ENCODE assay signal across 17 cellular contexts in genomic region chr7:46432666-46433065, GRCh38.
DNase-seq lines count a peak whose midpoint lies in the region; ATAC-seq, FAIRE-seq and TF ChIP-seq lines count a peak whose summit lies in the region.
"Had no signal": no experiment of that assay in that cellular context is flagged by ENCODE, and none has a peak within 500 bp of the region (broad histone marks: within the 10 kb centered on the region; RNA-seq: fewer than 3 reads in every experiment).

No MANE protein-coding gene starts in this region.

- no peaks in the 10 kb centered on the region for H4K20me1 ChIP-seq in IMR-90 (ENCODE audit: insufficient read depth, low read length)

- H3K4me2 ChIP-seq in IMR-90 (ENCODE audit: low read depth, low read length) (no peak overlapping the region), mesenchymal stem cell (ENCODE audit: low read length, poor library complexity, severe bottlenecking) (no peak overlapping the region)

- WGBS in IMR-90 (ENCODE audit: extremely low coverage in 2 of 2, insufficient read length in 1 of 2), 2 experiments, result no CpG with 5 or more reads among the region's 3 CpGs
- WGBS in mesenchymal stem cell, result 11% methylated on average over 3 of the region's 3 CpGs

- no peak overlapping the region for H3K14ac ChIP-seq in IMR-90 (replicated peaks; ENCODE audit: low read depth, low read length)
- no peak overlapping the region for H3K14ac ChIP-seq in mesenchymal stem cell (ENCODE audit: low read length in 2 of 2)

- H2BK5ac ChIP-seq in IMR-90 (ENCODE audit: low read depth, low read length, poor library complexity, severe bottlenecking), result no peak overlapping the region
- no peak overlapping the region for H2BK5ac ChIP-seq in mesenchymal stem cell (ENCODE audit: low read depth, low read length, poor library complexity, severe bottlenecking)

- H3K79me1 ChIP-seq in IMR-90 (ENCODE audit: low read depth in 1 of 2, low read length in 2 of 2) (no peaks in the 10 kb centered on the region), mesenchymal stem cell (replicated peaks; ENCODE audit: low read length, poor library complexity, severe bottlenecking) (no peaks in the 10 kb centered on the region)

- POLR2A ChIA-PET in BJ (lab: Charles Lee) (no interaction called here), IMR-90 (lab: Charles Lee; ENCODE audit: unreplicated experiment) (no interaction called here)

- ATAC-seq in IMR-90 (ENCODE audit: low read depth), result peak; percentile 24
- ATAC-seq in left cardiac atrium, result no peak
- ATAC-seq: activated CD8-positive, alpha-beta T cell treated with anti-CD3 and anti-CD28 coated beads, Interleukin-2, amount 10 ng/mL, durations not matched to agents 7 days and 5 days; activated naive CD8-positive, alpha-beta T cell treated with anti-CD3 and anti-CD28 coated beads, Interleukin-2, amount 50 U/mL, for 24 hours; K562 had no signal

- CTCF ChIA-PET in BJ (lab: Yijun Ruan, JAX), result no interaction called here
- CTCF ChIA-PET in IMR-90 (lab: Yijun Ruan, JAX), result no interaction called here

- H3K27ac ChIP-seq in IMR-90 (ENCODE audit: insufficient read depth, low read length), result no peak overlapping the region
- H3K27ac ChIP-seq in mesenchymal stem cell (ENCODE audit: low read length, poor library complexity, severe bottlenecking), result no peak overlapping the region
- H3K27ac ChIP-seq: uterus, WERI-Rb-1 had no signal

- H3K56ac ChIP-seq in IMR-90 (ENCODE audit: extremely low read depth, insufficient read depth, low read length), result no peak overlapping the region

- H2BK120ac ChIP-seq in IMR-90 (ENCODE audit: low read depth, low read length) (no peak overlapping the region), mesenchymal stem cell (ENCODE audit: low read depth, low read length) (no peak overlapping the region)

- H3K9me1 ChIP-seq in IMR-90 (ENCODE audit: insufficient read depth, low read length), result peaks cover 2% of the 10 kb centered on the region; the same call in 1 of the 2 replicates

- H3K9me3 ChIP-seq in IMR-90 (ENCODE audit: control insufficient read depth, insufficient read depth, low read length), result no peaks in the 10 kb centered on the region
- H3K9me3 ChIP-seq in mesenchymal stem cell (ENCODE audit: control insufficient read depth, low read length), result peaks cover 13% of the 10 kb centered on the region
- H3K9me3 ChIP-seq: BE2C, uterus had no signal

- intact Hi-C loops in IMR-90 (cut with micrococcal nuclease) (no loop called here), left cardiac atrium (cut with DNase I) (no loop called here)

- H2BK15ac ChIP-seq in IMR-90 (ENCODE audit: low read depth, low read length) (no peak overlapping the region), mesenchymal stem cell (ENCODE audit: low read depth, poor library complexity, severe bottlenecking) (no peak overlapping the region)

- no peak overlapping the region for H2BK20ac ChIP-seq in IMR-90 (ENCODE audit: low read depth, low read length)

- in situ Hi-C loops in IMR-90 (cut with MboI; ENCODE audit: low sequenced_read_pairs), result no loop called here

- H2AK9ac ChIP-seq in IMR-90 (replicated peaks; ENCODE audit: low read depth, low read length, poor library complexity), result peak overlapping the region; percentile 43

- H2AFZ ChIP-seq in IMR-90 (replicated peaks; ENCODE audit: low read length, poor library complexity) (peak overlapping the region; percentile 41), mesenchymal stem cell (ENCODE audit: low read depth, low read length) (no peak overlapping the region)

- TF ChIP-seq RAD21 in IMR-90 (IDR thresholded peaks at IDR 0.05; ENCODE audit: low read length), result no peak

- H3K36me3 ChIP-seq in BJ (ENCODE audit: control insufficient read depth, insufficient read depth, low read length) (no peaks in the 10 kb centered on the region), IMR-90 (ENCODE audit: control insufficient read depth, insufficient read depth, low read length) (no peaks in the 10 kb centered on the region), bronchial epithelial cell (ENCODE audit: control insufficient read depth, insufficient read depth, low read length) (no peaks in the 10 kb centered on the region), mesenchymal stem cell (ENCODE audit: control insufficient read depth in 1 of 2, insufficient read depth in 2 of 2, low read depth in 1 of 2, low read length in 2 of 2) (no peaks in the 10 kb centered on the region)
- H3K36me3 ChIP-seq: BE2C, uterus, WERI-Rb-1 had no signal

- dilution Hi-C loops in IMR-90 (cut with HindIII; ENCODE audit: low sequenced_read_pairs, unreplicated experiment), result no loop called here

- H4K8ac ChIP-seq in IMR-90 (ENCODE audit: low read depth in 2 of 2, low read length in 2 of 2) (no peak overlapping the region; a peak in 1 of 4 replicates), mesenchymal stem cell (ENCODE audit: low read length) (peak overlapping the region; percentile 55)

- no peak overlapping the region for H3K4me3 ChIP-seq in BJ (ENCODE audit: low read depth, low read length)
- no peak overlapping the region for H3K4me3 ChIP-seq in IMR-90 (ENCODE audit: insufficient read depth, low read depth, low read length)
- H3K4me3 ChIP-seq in bronchial epithelial cell (ENCODE audit: low read depth, low read length), result no peak overlapping the region
- H3K4me3 ChIP-seq in mesenchymal stem cell (ENCODE audit: insufficient read depth in 1 of 2, low read depth in 1 of 2, low read length in 2 of 2), result no peak overlapping the region
- H3K4me3 ChIP-seq: K562, uterus had no signal

- peak overlapping the region; percentile 12; the same call in 1 of the 2 replicates for H4K5ac ChIP-seq in IMR-90 (ENCODE audit: low read depth, low read length)

- no peak for TF ChIP-seq POLR2A in IMR-90 (IDR thresholded peaks at IDR 0.05; ENCODE audit: low read depth, low read length)

- H4K91ac ChIP-seq in IMR-90 (ENCODE audit: insufficient read depth, low read depth, low read length) (no peak overlapping the region), mesenchymal stem cell (ENCODE audit: low read length) (no peak overlapping the region)

- H3K27me3 ChIP-seq in BJ (ENCODE audit: control insufficient read depth, insufficient read depth, low read length), result no peaks in the 10 kb centered on the region
- no peaks in the 10 kb centered on the region for H3K27me3 ChIP-seq in IMR-90 (ENCODE audit: control insufficient read depth, insufficient read depth, low read length)
- no peaks in the 10 kb centered on the region for H3K27me3 ChIP-seq in bronchial epithelial cell (ENCODE audit: control insufficient read depth, insufficient read depth, low read length)
- no peaks in the 10 kb centered on the region for H3K27me3 ChIP-seq in mesenchymal stem cell (ENCODE audit: control insufficient read depth in 1 of 2, insufficient read depth in 1 of 2, low read length in 2 of 2)
- H3K27me3 ChIP-seq: BE2C, uterus had no signal

- peak overlapping the region in 1 of 2 experiments; percentile 86 for H2BK12ac ChIP-seq in mesenchymal stem cell (ENCODE audit: low read length in 2 of 2)

- DNase-seq in BJ (ENCODE audit: low read depth) (peak; percentile 57), IMR-90 (peak; percentile 31), bronchial epithelial cell (ENCODE audit: low read depth) (peak; percentile 83), mesenchymal stem cell (peak; percentile 94), SKM-1 treated with dmso at 0.1 percent for 144 hours (lab: John Stamatoyannopoulos, UW; ENCODE audit: unreplicated experiment) (no peak), islet precursor cell (no peak), urothelium cell line (ENCODE audit: low spot score) (no peak), left cardiac atrium (no peak)
- DNase-seq: activated CD8-positive, alpha-beta T cell treated with anti-CD3 and anti-CD28 coated beads, Interleukin-2, amount 10 ng/mL, durations not matched to agents 7 days and 5 days; activated naive CD8-positive, alpha-beta T cell treated with anti-CD3 and anti-CD28 coated beads, Interleukin-2, amount 50 U/mL, for 24 hours; BE2C; NCI-H1417 treated with DMSO at 0.1 percent for 48 hours; NCI-H446; posterior cingulate gyrus; uterus; WERI-Rb-1 had no signal

- no peak overlapping the region for H3K4ac ChIP-seq in IMR-90 (ENCODE audit: low read depth, low read length)
- no peak overlapping the region for H3K4ac ChIP-seq in mesenchymal stem cell (ENCODE audit: low read depth in 1 of 2, low read length in 2 of 2)

- no TSS peak for BruUV-seq in IMR-90 (replicated peaks; lab: Mats Ljungman, UMichigan)

- FAIRE-seq in bronchial epithelial cell (lab: Jason Lieb, UNC), result no peak
- FAIRE-seq in urothelium cell line (lab: Jason Lieb, UNC), result no peak
- FAIRE-seq: K562 had no signal

- H3K23ac ChIP-seq in IMR-90 (ENCODE audit: low read depth, low read length) (no peak overlapping the region), mesenchymal stem cell (ENCODE audit: low read length in 2 of 2) (no peak overlapping the region)

- no peak overlapping the region for H2AK5ac ChIP-seq in IMR-90 (ENCODE audit: low read depth, low read length)
- H2AK5ac ChIP-seq in mesenchymal stem cell (ENCODE audit: low read length, severe bottlenecking), result no peak overlapping the region

- H3K4me1 ChIP-seq in IMR-90 (ENCODE audit: control insufficient read depth, insufficient read depth, low read length), result peaks cover 3% of the 10 kb centered on the region; the same call in 1 of the 2 replicates
- H3K4me1 ChIP-seq in mesenchymal stem cell (ENCODE audit: control insufficient read depth, insufficient read depth, low read depth, low read length), result no peaks in the 10 kb centered on the region
- H3K4me1 ChIP-seq: BE2C, uterus had no signal

- H3K9ac ChIP-seq in IMR-90 (ENCODE audit: low read depth, low read length), result no peak overlapping the region
- H3K9ac ChIP-seq in mesenchymal stem cell (ENCODE audit: low read length), result no peak overlapping the region

- H3K18ac ChIP-seq in IMR-90 (ENCODE audit: low read depth, low read length) (no peak overlapping the region), mesenchymal stem cell (ENCODE audit: low read depth in 1 of 2, low read length in 2 of 2) (peak overlapping the region; percentile 52 to 73)

- TF ChIP-seq CTCF in BJ (IDR thresholded peaks at IDR 0.05; ENCODE audit: insufficient read depth, low read depth, low read length) (no peak), IMR-90 (conservative IDR thresholded peaks at IDR 0.05; ENCODE audit: low read depth, low read length) (no peak), bronchial epithelial cell (IDR thresholded peaks at IDR 0.05; ENCODE audit: insufficient read depth, low read length, severe bottlenecking) (no peak)

TF ChIP-seq in IMR-90, 13 proteins besides CTCF, POLR2A, EP300 and RAD21:
- TF ChIP-seq MAFK (IDR thresholded peaks at IDR 0.05; ENCODE audit: low read depth, low read length) (no peak), CEBPB (IDR thresholded peaks at IDR 0.05; ENCODE audit: low read depth, low read length) (peak; percentile 65)

Comparison
In these comparisons a context has a peak if more than half of its experiments do, and no peak if none do; other contexts are left out.
1. DNase-seq: peak in BJ (single experiment), IMR-90 (single experiment), bronchial epithelial cell (single experiment) and mesenchymal stem cell (single experiment); none in SKM-1 treated with dmso at 0.1 percent for 144 hours (single experiment), islet precursor cell (single experiment), urothelium cell line (single experiment) and left cardiac atrium (single experiment).